9 cellular contexts compared by ENCODE assay signal in the genomic region with DNA sequence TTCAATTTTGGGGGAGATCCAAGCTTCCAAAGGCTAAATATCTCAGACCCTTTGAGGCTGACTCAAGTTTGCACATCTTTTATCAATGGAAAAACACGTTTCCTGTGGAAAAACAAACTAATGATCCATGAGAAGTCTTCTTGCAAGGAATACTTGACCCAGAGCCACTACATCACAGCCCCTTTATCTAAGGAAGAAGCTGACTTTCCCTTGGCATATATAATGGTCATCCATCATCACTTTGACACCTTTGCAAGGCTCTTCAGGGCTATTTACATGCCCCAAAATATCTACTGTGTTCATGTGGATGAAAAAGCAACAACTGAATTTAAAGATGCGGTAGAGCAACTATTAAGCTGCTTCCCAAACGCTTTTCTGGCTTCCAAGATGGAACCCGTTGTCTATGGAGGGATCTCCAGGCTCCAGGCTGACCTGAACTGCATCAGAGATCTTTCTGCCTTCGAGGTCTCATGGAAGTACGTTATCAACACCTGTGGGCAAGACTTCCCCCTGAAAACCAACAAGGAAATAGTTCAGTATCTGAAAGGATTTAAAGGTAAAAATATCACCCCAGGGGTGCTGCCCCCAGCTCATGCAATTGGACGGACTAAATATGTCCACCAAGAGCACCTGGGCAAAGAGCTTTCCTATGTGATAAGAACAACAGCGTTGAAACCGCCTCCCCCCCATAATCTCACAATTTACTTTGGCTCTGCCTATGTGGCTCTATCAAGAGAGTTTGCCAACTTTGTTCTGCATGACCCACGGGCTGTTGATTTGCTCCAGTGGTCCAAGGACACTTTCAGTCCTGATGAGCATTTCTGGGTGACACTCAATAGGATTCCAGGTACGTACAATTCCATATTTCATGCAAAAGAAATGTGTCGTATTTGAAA. TPM values are rescaled to one million over a fixed set of nuclear protein-coding genes. Genes with fewer than 3 reads are reported as not detected.
DNase-seq lines count a peak whose midpoint lies in the region; TF ChIP-seq lines count a peak whose summit lies in the region.
"Had no signal": no experiment of that assay in that cellular context is flagged by ENCODE, and none has a peak within 500 bp of the region (broad histone marks: within the 10 kb centered on the region; RNA-seq: fewer than 3 reads in every experiment).

No MANE protein-coding gene starts in this region.

- peak overlapping the region; percentile 76 for H3K4me3 Mint-ChIP-seq in mesothelial cell of epicardium
- H3K4me3 Mint-ChIP-seq in activated CD4-positive, alpha-beta T cell treated with anti-CD3 and anti-CD28 coated beads, Interleukin-2, amount 10 ng/mL, durations not matched to agents 24 days and 14 days: no peak overlapping the region

- no peaks in the 10 kb centered on the region for H3K27me3 Mint-ChIP-seq in mesothelial cell of epicardium (ENCODE audit: low read depth)
- H3K27me3 Mint-ChIP-seq in activated CD4-positive, alpha-beta T cell treated with anti-CD3 and anti-CD28 coated beads, Interleukin-2, amount 10 ng/mL, durations not matched to agents 24 days and 14 days: no peaks in the 10 kb centered on the region

- H3K4me1 ChIP-seq in cardiac muscle cell (ENCODE audit: low read depth) (peaks cover 43% of the 10 kb centered on the region), transverse colon (peaks cover 16 to 73% (median 37%) of the 10 kb centered on the region in 4 donors)

- H3K27ac Mint-ChIP-seq in mesothelial cell of epicardium: peak overlapping the region; percentile 95
- no peak overlapping the region for H3K27ac Mint-ChIP-seq in activated CD4-positive, alpha-beta T cell treated with anti-CD3 and anti-CD28 coated beads, Interleukin-2, amount 10 ng/mL, durations not matched to agents 24 days and 14 days

- H3K27ac ChIP-seq in cardiac muscle cell: peak overlapping the region; percentile 85
- H3K27ac ChIP-seq in transverse colon: peak overlapping the region; percentile 76 to 83 (median 77)

- H3K4me1 Mint-ChIP-seq in mesothelial cell of epicardium: peaks cover 76% of the 10 kb centered on the region
- no peaks in the 10 kb centered on the region for H3K4me1 Mint-ChIP-seq in activated CD4-positive, alpha-beta T cell treated with anti-CD3 and anti-CD28 coated beads, Interleukin-2, amount 10 ng/mL, durations not matched to agents 24 days and 14 days

- peaks cover 3% of the 10 kb centered on the region for H3K36me3 Mint-ChIP-seq in mesothelial cell of epicardium
- H3K36me3 Mint-ChIP-seq in activated CD4-positive, alpha-beta T cell treated with anti-CD3 and anti-CD28 coated beads, Interleukin-2, amount 10 ng/mL, durations not matched to agents 24 days and 14 days (ENCODE audit: low read depth): peaks cover 4% of the 10 kb centered on the region

- H3K36me3 ChIP-seq in cardiac muscle cell (no peaks in the 10 kb centered on the region), transverse colon (no peaks in the 10 kb centered on the region)

- no peak for TF ChIP-seq EP300 in transverse colon (IDR thresholded peaks at IDR 0.05; ENCODE audit: low read depth)

- H3K27me3 ChIP-seq in cardiac muscle cell (no peaks in the 10 kb centered on the region), transverse colon (no peaks in the 10 kb centered on the region)

- TF ChIP-seq POLR2A in transverse colon (IDR thresholded peaks at IDR 0.05): no peak

- H3K9me3 ChIP-seq in cardiac muscle cell (ENCODE audit: low read depth): no peaks in the 10 kb centered on the region
- no peaks in the 10 kb centered on the region for H3K9me3 ChIP-seq in transverse colon

- in situ Hi-C loops in transverse colon (cut with MboI; ENCODE audit: low pct_ligation_motif_present in 1 of 4, low pct_unique_long_range_greater_than_20kb in 1 of 4, low sequenced_read_pairs in 3 of 4): no loop called here

- intact Hi-C loops in cardiac septum (cut with DNase I) (loop anchor here (1.0 kb wide), 1 partner anchor 45 kb away; no protein-coding TSS in a partner anchor), transverse colon (cut with DNase I; ENCODE audit: low total_unique reads) (no loop called here)
- intact Hi-C loops in activated CD4-positive, alpha-beta T cell treated with anti-CD3 and anti-CD28 coated beads, Interleukin-2, amount 10 ng/mL, durations not matched to agents 24 days and 14 days (cut with micrococcal nuclease): no loop called here

- TF ChIP-seq CTCF in cardiac muscle cell (IDR thresholded peaks at IDR 0.05; ENCODE audit: low read depth, low read length) (no peak), mesothelial cell of epicardium (IDR thresholded peaks at IDR 0.05; ENCODE audit: unreplicated experiment) (no peak), transverse colon (IDR thresholded peaks at IDR 0.05) (no peak)

- H3K9me3 Mint-ChIP-seq in mesothelial cell of epicardium: no peaks in the 10 kb centered on the region
- no peaks in the 10 kb centered on the region for H3K9me3 Mint-ChIP-seq in activated CD4-positive, alpha-beta T cell treated with anti-CD3 and anti-CD28 coated beads, Interleukin-2, amount 10 ng/mL, durations not matched to agents 24 days and 14 days

- H3K4me3 ChIP-seq in cardiac muscle cell (peak overlapping the region; percentile 36), transverse colon (peak overlapping the region in 3 of 4 donors; percentile 17 to 47 (median 28))

- 39 to 55% methylated on average over 6 to 12 of the region's 12 CpGs for WGBS in transverse colon (ENCODE audit: low coverage in 1 of 2), 2 donors

- no peak for DNase-seq in cardiac muscle cell (ENCODE audit: low read depth in 1 of 2, low spot score in 1 of 2)
- no peak for DNase-seq in cardiac septum (ENCODE audit: low spot score)
- DNase-seq in dermis microvascular lymphatic vessel endothelial cell (ENCODE audit: low read depth in 2 of 2): peak; percentile 37 to 45
- DNase-seq in mesothelial cell of epicardium (ENCODE audit: low spot score in 2 of 2, unreplicated experiment in 2 of 2): no peak
- DNase-seq in transverse colon: no peak
- no peak for DNase-seq in pons (ENCODE audit: low spot score)
- DNase-seq in activated CD4-positive, alpha-beta T cell treated with anti-CD3 and anti-CD28 coated beads, Interleukin-2, amount 10 ng/mL, durations not matched to agents 24 days and 14 days: no peak
- DNase-seq in kidney tubule cell (ENCODE audit: low spot score): no peak
- DNase-seq: activated CD4-positive, alpha-beta T cell treated with anti-CD3 and anti-CD28 coated beads for 4 hours had no signal

RNA-seq across cellular contexts. Expression of a gene that starts 35.6 kb away (rescaled TPM):
- total RNA-seq in cardiac muscle cell (21.4 and 26.2 TPM in 2 replicates), cardiac septum (37.1 TPM), dermis microvascular lymphatic vessel endothelial cell (46.5 and 57.8 TPM in 2 replicates), mesothelial cell of epicardium (29.3 to 35.0 TPM (median 32.2 TPM) in 3 replicates), transverse colon (10 to 100 TPM; 18.7 to 53.4 (median 31.3) TPM)
- 23.8 and 27.3 TPM in 2 replicates for polyA plus RNA-seq in cardiac muscle cell
- total RNA-seq in activated CD4-positive, alpha-beta T cell treated with anti-CD3 and anti-CD28 coated beads, Interleukin-2, amount 10 ng/mL, durations not matched to agents 24 days and 14 days: 1.9 and 2.5 TPM in 2 replicates

Comparison
In these comparisons a context has a peak if more than half of its experiments do, and no peak if none do; other contexts are left out.
1. DNase-seq: peak in dermis microvascular lymphatic vessel endothelial cell (2 of 2); none in cardiac muscle cell (0 of 2), cardiac septum (single experiment), mesothelial cell of epicardium (0 of 2), transverse colon (single experiment), pons (single experiment), activated CD4-positive, alpha-beta T cell treated with anti-CD3 and anti-CD28 coated beads, Interleukin-2, amount 10 ng/mL, durations not matched to agents 24 days and 14 days (single experiment) and kidney tubule cell (single experiment).